21 cellular contexts compared by ENCODE assay signal in the genomic region with DNA sequence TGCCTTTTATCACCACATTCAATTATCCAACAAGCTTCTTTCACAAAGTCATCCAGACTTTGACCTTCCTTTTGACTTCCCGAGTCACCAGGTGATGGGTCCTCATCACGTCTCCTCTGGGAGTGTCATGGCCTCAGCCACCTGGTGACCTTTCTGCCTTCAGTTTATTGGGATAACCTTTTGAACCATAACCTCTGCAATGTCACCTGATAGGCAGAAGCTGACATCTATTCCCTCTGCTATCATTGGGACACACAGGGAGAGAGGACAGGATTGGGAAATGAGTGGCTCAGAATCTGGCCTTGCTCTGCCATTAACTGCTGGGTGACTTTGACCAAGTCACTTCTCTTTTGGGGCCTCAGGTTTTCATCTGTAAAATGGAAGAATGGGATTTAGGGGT.
"Had no signal": no experiment of that assay in that cellular context is flagged by ENCODE, and none has a peak within 500 bp of the region (broad histone marks: within the 10 kb centered on the region; RNA-seq: fewer than 3 reads in every experiment).

No MANE protein-coding gene starts in this region.

- H3K9me3 ChIP-seq: MG63, Peyer's patch, SJCRH30 had no signal

- ATAC-seq: activated T-helper 17 cell treated with anti-CD3 and anti-CD28 coated beads, Interleukin-2, amount 50 U/mL, for 72 hours; SK-N-SH treated with all-trans-retinoic acid at 6 μM for 48 hours had no signal

- H3K27ac ChIP-seq: Peyer's patch, RWPE1, SJCRH30 had no signal

- DNase-seq: activated CD4-positive, alpha-beta memory T cell treated with anti-CD3 and anti-CD28 coated beads, Interleukin-2, amount 10 ng/mL, durations not matched to agents 7 days and 5 days; activated CD4-positive, alpha-beta T cell treated with anti-CD3 and anti-CD28 coated beads, Interleukin-2, amount 10 ng/mL, durations not matched to agents 7 days and 5 days; activated CD4-positive, CD25-positive, alpha-beta regulatory T cell; activated gamma-delta T cell; activated naive CD4-positive, alpha-beta T cell treated with anti-CD3 and anti-CD28 coated beads for 36 hours; activated T-cell treated with anti-CD3 and anti-CD28 coated beads for 4 hours; activated T-cell treated with anti-CD3 and anti-CD28 coated beads, Interleukin-2, amount 50 U/mL, for 48 hours; MG63; NCI-H1105; NCI-H1436; NCI-H1694 treated with DMSO at 0.1 percent for 48 hours; NCI-H2029 treated with DMSO at 0.1 percent for 48 hours; NCI-H510A treated with DMSO at 0.1 percent for 48 hours; NCI-H69; Peyer's patch; Right ventricle myocardium superior; SJCRH30; SW 1271 had no signal

- H3K4me1 ChIP-seq: Peyer's patch had no signal

- H3K36me3 ChIP-seq: MG63, Peyer's patch, SJCRH30 had no signal

- H3K4me3 ChIP-seq: MG63, Peyer's patch, SJCRH30 had no signal

- H3K27me3 ChIP-seq: MG63, Peyer's patch, SJCRH30 had no signal
